In the genomic region with DNA sequence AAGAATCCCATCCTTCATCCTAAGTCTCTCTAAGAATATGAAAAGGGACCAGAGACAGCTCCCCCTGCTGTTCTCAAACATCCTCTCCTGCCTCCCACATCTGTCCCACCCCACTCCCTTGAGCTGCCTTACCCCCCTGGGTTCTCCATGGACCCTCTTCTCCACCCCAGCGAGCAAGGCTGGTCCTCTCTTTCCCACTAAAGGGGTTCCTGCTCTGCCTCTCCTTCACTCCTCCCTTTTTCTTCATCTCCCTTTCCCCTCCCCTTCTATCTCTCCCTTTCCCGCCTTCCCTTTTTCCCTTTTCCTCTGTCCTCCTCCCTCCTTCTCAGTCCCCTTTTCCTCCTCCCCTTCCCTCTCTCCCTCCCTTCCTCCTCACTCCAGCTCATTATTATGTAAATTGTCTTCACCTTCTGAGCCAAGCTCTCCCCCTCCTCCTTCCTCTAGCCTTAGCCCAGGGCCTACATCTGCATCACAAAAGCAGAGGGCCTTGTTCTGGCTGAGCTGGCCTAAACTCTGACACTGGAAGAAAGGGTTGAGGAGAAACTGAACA, we compare ENCODE assay signal across 9 cellular contexts.
A peak's percentile ranks its signal among the peaks of the same experiment; 100 is the strongest.
DNase-seq lines count a peak whose midpoint lies in the region; ATAC-seq and TF ChIP-seq lines count a peak whose summit lies in the region.
"Had no signal": no experiment of that assay in that cellular context is flagged by ENCODE, and none has a peak within 500 bp of the region (broad histone marks: within the 10 kb centered on the region; RNA-seq: fewer than 3 reads in every experiment).

No MANE protein-coding gene starts in this region.

- H3K4me3 Mint-ChIP-seq in central memory CD8-positive, alpha-beta T cell: no peak overlapping the region
- H3K4me3 Mint-ChIP-seq in nephron progenitor cell: no peak overlapping the region
- H3K4me3 Mint-ChIP-seq: activated CD4-positive, alpha-beta memory T cell treated with anti-CD3 and anti-CD28 coated beads for 36 hours had no signal

- H3K4me1 Mint-ChIP-seq in central memory CD8-positive, alpha-beta T cell: peaks cover 42% of the 10 kb centered on the region
- peaks cover 26% of the 10 kb centered on the region for H3K4me1 Mint-ChIP-seq in nephron progenitor cell

- H3K27ac Mint-ChIP-seq in central memory CD8-positive, alpha-beta T cell (ENCODE audit: low read depth): peak overlapping the region; percentile 14
- no peak overlapping the region for H3K27ac Mint-ChIP-seq in nephron progenitor cell
- H3K27ac Mint-ChIP-seq: activated CD4-positive, alpha-beta memory T cell treated with anti-CD3 and anti-CD28 coated beads for 36 hours had no signal

- DNase-seq in GM12864 (ENCODE audit: low read depth) (no peak), NAMALWA (ENCODE audit: low spot score) (peak; percentile 29), nephron progenitor cell (no peak)
- no peak for DNase-seq in central memory CD8-positive, alpha-beta T cell (ENCODE audit: low spot score in 2 of 2)
- no peak for DNase-seq in effector CD4-positive, alpha-beta T cell
- DNase-seq: activated CD4-positive, alpha-beta memory T cell treated with anti-CD3 and anti-CD28 coated beads for 36 hours had no signal

- H3K9me3 Mint-ChIP-seq in central memory CD8-positive, alpha-beta T cell: no peaks in the 10 kb centered on the region
- H3K9me3 Mint-ChIP-seq in nephron progenitor cell: no peaks in the 10 kb centered on the region
- H3K9me3 Mint-ChIP-seq: activated CD4-positive, alpha-beta memory T cell treated with anti-CD3 and anti-CD28 coated beads for 36 hours had no signal

- no peak for ATAC-seq in central memory CD8-positive, alpha-beta T cell (replicated peaks; ENCODE audit: extremely low read depth, poor library complexity, severe bottlenecking)
- ATAC-seq in HG03045 (IDR thresholded peaks at IDR 0.05; ENCODE audit: unreplicated experiment) (no peak), HG02970 (IDR thresholded peaks at IDR 0.05; ENCODE audit: low FRiP score, unreplicated experiment) (no peak), GM21390 (IDR thresholded peaks at IDR 0.05; ENCODE audit: unreplicated experiment) (no peak)

- no peaks in the 10 kb centered on the region for H3K27me3 Mint-ChIP-seq in central memory CD8-positive, alpha-beta T cell
- H3K27me3 Mint-ChIP-seq in nephron progenitor cell (ENCODE audit: low read depth, poor library complexity): peaks cover 17% of the 10 kb centered on the region
- H3K27me3 Mint-ChIP-seq: activated CD4-positive, alpha-beta memory T cell treated with anti-CD3 and anti-CD28 coated beads for 36 hours had no signal

- peaks cover 8% of the 10 kb centered on the region for H3K36me3 Mint-ChIP-seq in central memory CD8-positive, alpha-beta T cell (ENCODE audit: insufficient read depth)
- H3K36me3 Mint-ChIP-seq in nephron progenitor cell (ENCODE audit: low read depth): no peaks in the 10 kb centered on the region
- H3K36me3 Mint-ChIP-seq: activated CD4-positive, alpha-beta memory T cell treated with anti-CD3 and anti-CD28 coated beads for 36 hours had no signal

- TF ChIP-seq CTCF in GM12864 (IDR thresholded peaks at IDR 0.05; ENCODE audit: low read depth, low read length, missing control alignments): peak; percentile 41
- peak; percentile 22 for TF ChIP-seq CTCF in nephron progenitor cell (IDR thresholded peaks at IDR 0.05)

- no peak overlapping the region for H3K4me3 ChIP-seq in GM12864 (ENCODE audit: low read depth, low read length)
